17 cellular contexts compared by ENCODE assay signal in the genomic region with DNA sequence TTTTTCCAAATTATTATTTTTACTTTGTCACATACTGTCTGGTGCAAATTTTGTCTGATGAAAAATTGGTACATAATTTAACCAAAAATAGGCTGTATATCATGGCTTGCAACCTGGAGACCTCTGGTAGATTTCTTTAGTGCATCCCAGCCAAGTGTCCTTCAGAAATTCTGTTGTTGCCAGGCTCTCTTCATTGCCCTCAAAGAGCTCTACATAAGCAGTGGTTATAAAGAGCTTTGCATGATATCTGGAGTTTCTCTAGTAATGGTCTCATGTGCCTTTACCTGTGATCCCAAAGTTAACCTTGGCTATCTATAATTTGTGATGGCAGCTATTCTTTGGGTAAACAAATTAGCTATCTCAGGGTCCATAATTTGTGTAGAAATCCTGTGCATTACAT.
DNase-seq lines count a peak whose midpoint lies in the region; ATAC-seq and TF ChIP-seq lines count a peak whose summit lies in the region.
"Had no signal": no experiment of that assay in that cellular context is flagged by ENCODE, and none has a peak within 500 bp of the region (broad histone marks: within the 10 kb centered on the region; RNA-seq: fewer than 3 reads in every experiment).

No MANE protein-coding gene starts in this region.

- intact Hi-C loops in Right ventricle myocardium superior (cut with DNase I), result no loop called here

- peak overlapping the region in 1 of 2 donors; percentile 59 for H3K27ac ChIP-seq in right atrium auricular region
- peak overlapping the region; percentile 23 for H3K27ac ChIP-seq in urinary bladder (ENCODE audit: low read depth)
- H3K27ac ChIP-seq: parathyroid adenoma had no signal

- ATAC-seq in Right ventricle myocardium superior (ENCODE audit: poor library complexity) (peak; percentile 19), memory B cell (ENCODE audit: low read depth) (no peak), GM19455 (IDR thresholded peaks at IDR 0.05; ENCODE audit: unreplicated experiment) (no peak)
- ATAC-seq in activated T-helper 17 cell treated with anti-CD3 and anti-CD28 coated beads, Interleukin-2, amount 50 U/mL, for 72 hours (replicated peaks), result no peak
- ATAC-seq: SK-N-SH treated with all-trans-retinoic acid at 6 μM for 48 hours had no signal

- H3K4me1 Mint-ChIP-seq in activated T-helper 17 cell treated with anti-CD3 and anti-CD28 coated beads, Interleukin-2, amount 50 U/mL, for 72 hours, result peaks cover 51% of the 10 kb centered on the region
- H3K4me1 Mint-ChIP-seq in memory B cell, result peaks cover 36% of the 10 kb centered on the region

- H3K27me3 Mint-ChIP-seq in activated T-helper 17 cell treated with anti-CD3 and anti-CD28 coated beads, Interleukin-2, amount 50 U/mL, for 72 hours, result no peaks in the 10 kb centered on the region
- H3K27me3 Mint-ChIP-seq in memory B cell, result no peaks in the 10 kb centered on the region

- H3K27me3 ChIP-seq in right atrium auricular region, result no peaks in the 10 kb centered on the region
- H3K27me3 ChIP-seq: Peyer's patch, upper lobe of left lung had no signal

- no peak for TF ChIP-seq CTCF in right atrium auricular region (IDR thresholded peaks at IDR 0.05)

- H3K27ac Mint-ChIP-seq in activated T-helper 17 cell treated with anti-CD3 and anti-CD28 coated beads, Interleukin-2, amount 50 U/mL, for 72 hours, result peak overlapping the region; percentile 54
- peak overlapping the region; percentile 75 for H3K27ac Mint-ChIP-seq in memory B cell

- peaks cover 4% of the 10 kb centered on the region for H3K9me3 Mint-ChIP-seq in activated T-helper 17 cell treated with anti-CD3 and anti-CD28 coated beads, Interleukin-2, amount 50 U/mL, for 72 hours
- no peaks in the 10 kb centered on the region for H3K9me3 Mint-ChIP-seq in memory B cell

- DNase-seq in Right ventricle myocardium superior, result no peak
- no peak for DNase-seq in right atrium auricular region (ENCODE audit: low spot score)
- DNase-seq in memory B cell (ENCODE audit: low spot score in 2 of 2), result no peak
- DNase-seq in central memory CD4-positive, alpha-beta T cell, result no peak
- DNase-seq in superior temporal gyrus (ENCODE audit: extremely low spot score), result no peak
- DNase-seq: activated CD4-positive, alpha-beta T cell treated with anti-CD3 and anti-CD28 coated beads, Interleukin-2, amount 50 U/mL, for 1 hour; cerebellar nuclear complex; EL; NCI-H1436 treated with DMSO at 0.1 percent for 48 hours; Peyer's patch; stimulated activated CD4-positive, alpha-beta T cell treated with anti-CD3 and anti-CD28 coated beads, Interleukin-12 subunit alpha, Interleukin-12 subunit beta, amount 100 ng/mL, for 4 hours; upper lobe of left lung had no signal

- H3K36me3 ChIP-seq in right atrium auricular region (peaks cover 13% of the 10 kb centered on the region), urinary bladder (ENCODE audit: insufficient read depth) (no peaks in the 10 kb centered on the region)

- H3K4me3 ChIP-seq in right atrium auricular region (no peak overlapping the region), urinary bladder (ENCODE audit: low read depth, low read length) (no peak overlapping the region)
- H3K4me3 ChIP-seq: Peyer's patch, upper lobe of left lung had no signal

- no peaks in the 10 kb centered on the region for H3K9me3 ChIP-seq in right atrium auricular region
- H3K9me3 ChIP-seq: Peyer's patch, upper lobe of left lung had no signal

- no peak overlapping the region for H3K4me3 Mint-ChIP-seq in activated T-helper 17 cell treated with anti-CD3 and anti-CD28 coated beads, Interleukin-2, amount 50 U/mL, for 72 hours
- no peak overlapping the region for H3K4me3 Mint-ChIP-seq in memory B cell

- H3K4me1 ChIP-seq in right atrium auricular region, result peaks cover 0 to 37% of the 10 kb centered on the region in 2 donors
- H3K4me1 ChIP-seq in urinary bladder (ENCODE audit: insufficient read depth), result no peaks in the 10 kb centered on the region
- H3K4me1 ChIP-seq: Peyer's patch had no signal

- H3K36me3 Mint-ChIP-seq in activated T-helper 17 cell treated with anti-CD3 and anti-CD28 coated beads, Interleukin-2, amount 50 U/mL, for 72 hours (ENCODE audit: low read depth), result peaks cover 93% of the 10 kb centered on the region
- peaks cover 43% of the 10 kb centered on the region for H3K36me3 Mint-ChIP-seq in memory B cell
